ENCODE assay signal across 32 cellular contexts in genomic region chr14:96408608-96409007, GRCh38. TPM values are rescaled to one million over a fixed set of nuclear protein-coding genes. Genes with fewer than 3 reads are reported as not detected.
"Had no signal": no experiment of that assay in that cellular context is flagged by ENCODE, and none has a peak within 500 bp of the region (broad histone marks: within the 10 kb centered on the region; RNA-seq: fewer than 3 reads in every experiment).

No MANE protein-coding gene starts in this region.

- H3K27me3 ChIP-seq: ascending aorta, body of pancreas had no signal

- H3K4me3 ChIP-seq: ascending aorta, body of pancreas, SK-N-MC had no signal

- FAIRE-seq: bronchial epithelial cell, TTC549 had no signal

- H3K9me3 ChIP-seq: ascending aorta, body of pancreas had no signal

- H3K36me3 ChIP-seq: ascending aorta had no signal

- DNase-seq: activated B cell treated with CpG ODN at 0.5 μM for 24 hours; activated CD4-positive, alpha-beta T cell treated with anti-CD3 and anti-CD28 coated beads for 1 hour; activated CD4-positive, alpha-beta T cell treated with anti-CD3 and anti-CD28 coated beads, Interleukin-2, amount 10 ng/mL, durations not matched to agents 24 days and 14 days; activated CD4-positive, alpha-beta T cell treated with anti-CD3 and anti-CD28 coated beads, Interleukin-2, amount 50 U/mL, for 48 hours; activated CD8-positive, alpha-beta memory T cell treated with anti-CD3 and anti-CD28 coated beads, Interleukin-2, amount 10 ng/mL, durations not matched to agents 7 days and 5 days; activated effector memory CD4-positive, alpha-beta T cell treated with Interleukin-2 at 50 U/mL for 16 hours; activated naive CD4-positive, alpha-beta T cell treated with Interleukin-2 at 50 U/mL for 16 hours; activated naive CD8-positive, alpha-beta T cell treated with anti-CD3 and anti-CD28 coated beads, Interleukin-2, amount 50 U/mL, for 24 hours; activated T-cell treated with anti-CD3 and anti-CD28 coated beads, Interleukin-2, amount 50 U/mL, for 24 hours; amniotic stem cell; body of pancreas; central memory CD4-positive, alpha-beta T cell; Kasumi-1; NCI-H1105 treated with DMSO at 0.1 percent for 48 hours; NCI-H146; NCI-H187 treated with DMSO at 0.1 percent for 48 hours; NCI-H2081 treated with DMSO at 0.1 percent for 48 hours; NCI-H226; NCI-H526; NCI-H82; NK-92 treated with Interleukin-12 subunit alpha and Interleukin-12 subunit beta, amount 100 ng/mL, for 24 hours; RPMI8226; T-cell; T-helper 2 cell; T1000 had no signal

- H3K27ac ChIP-seq: ascending aorta, body of pancreas, SK-N-MC had no signal

- H3K4me1 ChIP-seq: ascending aorta, body of pancreas had no signal

- ATAC-seq: activated CD8-positive, alpha-beta memory T cell treated with anti-CD3 and anti-CD28 coated beads, Interleukin-2, amount 10 ng/mL, durations not matched to agents 7 days and 5 days; activated naive CD4-positive, alpha-beta T cell treated with anti-CD3 and anti-CD28 coated beads, Interleukin-2, amount 50 U/mL, for 72 hours; activated naive CD8-positive, alpha-beta T cell treated with anti-CD3 and anti-CD28 coated beads, Interleukin-2, amount 50 U/mL, for 24 hours; body of pancreas; Panc1; Right ventricle myocardium inferior; T-cell had no signal

RNA-seq across cellular contexts. Expression of gene AK7, which starts 16.7 kb away (rescaled TPM):
- total RNA-seq: activated CD4-positive, alpha-beta T cell treated with anti-CD3 and anti-CD28 coated beads, Interleukin-2, amount 10 ng/mL, durations not matched to agents 24 days and 14 days; ascending aorta had no signal
